Comparison of ENCODE assay signal across 9 cellular contexts in the genomic region with DNA sequence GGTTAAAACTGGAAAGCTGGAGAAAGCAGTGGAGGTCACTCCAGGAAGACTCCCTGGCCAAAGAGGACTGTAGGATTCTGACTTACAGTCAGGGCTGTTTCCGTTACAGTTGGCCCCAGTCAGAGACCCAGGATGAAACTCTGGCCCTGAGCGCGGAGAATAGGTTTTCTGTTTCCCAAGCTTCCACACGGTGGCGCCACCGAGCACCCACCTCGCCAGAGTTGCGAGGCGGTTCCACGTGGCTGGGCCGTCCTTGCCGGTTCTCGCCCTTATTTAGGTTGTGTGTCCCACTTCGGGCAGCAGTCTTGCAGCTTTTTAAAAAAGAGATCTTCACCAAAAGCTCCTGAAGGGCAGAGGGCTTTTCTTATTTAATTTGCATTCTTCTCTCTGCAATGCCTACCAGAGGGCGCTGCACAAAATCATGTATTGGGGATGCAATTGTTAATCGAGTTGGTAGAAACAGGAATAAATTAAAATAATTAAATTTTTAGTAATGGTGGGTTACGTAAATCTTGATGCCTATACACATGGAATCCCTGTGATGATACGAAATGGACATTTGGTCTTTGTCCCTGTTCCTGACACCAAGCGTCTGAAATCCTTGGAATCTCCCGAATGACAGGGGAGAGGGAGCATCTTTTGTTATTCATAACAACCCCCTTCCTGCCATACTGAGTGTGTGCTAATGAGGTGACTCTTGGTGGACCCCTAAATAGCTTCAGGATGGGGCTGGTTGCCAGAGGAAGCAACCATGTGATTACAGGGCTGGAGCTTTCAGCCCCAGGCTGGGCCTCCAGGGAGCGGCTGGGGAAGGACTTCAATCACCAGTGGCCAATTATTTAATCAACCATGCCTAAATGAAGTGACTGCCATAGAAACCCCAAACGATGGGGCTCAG. TPM values are rescaled to one million over a fixed set of nuclear protein-coding genes. Genes with fewer than 3 reads are reported as not detected.
DNase-seq lines count a peak whose midpoint lies in the region; ATAC-seq and TF ChIP-seq lines count a peak whose summit lies in the region.
"Had no signal": no experiment of that assay in that cellular context is flagged by ENCODE, and none has a peak within 500 bp of the region (broad histone marks: within the 10 kb centered on the region; RNA-seq: fewer than 3 reads in every experiment).

No MANE protein-coding gene starts in this region.

- H3K4me3 Mint-ChIP-seq in activated CD4-positive, alpha-beta T cell treated with anti-CD3 and anti-CD28 coated beads, Interleukin-2, amount 10 ng/mL, durations not matched to agents 24 days and 14 days: no peak overlapping the region
- H3K4me3 Mint-ChIP-seq in stimulated activated effector memory CD8-positive, alpha-beta T cell treated with anti-CD3 and anti-CD28 coated beads, Interleukin-12 subunit alpha, Interleukin-12 subunit beta, amount 100 ng/mL, for 72 hours: no peak overlapping the region
- H3K4me3 Mint-ChIP-seq: activated naive CD4-positive, alpha-beta T cell treated with anti-CD3 and anti-CD28 coated beads, Interleukin-2, amount 50 U/mL, for 24 hours had no signal

- DNase-seq in LHCN-M2 (ENCODE audit: low read depth): peak; percentile 16
- DNase-seq in activated CD4-positive, alpha-beta T cell treated with anti-CD3 and anti-CD28 coated beads, Interleukin-2, amount 10 ng/mL, durations not matched to agents 24 days and 14 days: peak; percentile 89
- DNase-seq in effector memory CD4-positive, alpha-beta T cell: peak; percentile 19 to 33 (median 20)
- DNase-seq in mucosa of descending colon: peak in 2 of 3 donors; percentile 56 to 76
- DNase-seq in stimulated activated effector memory CD8-positive, alpha-beta T cell treated with anti-CD3 and anti-CD28 coated beads, Interleukin-12 subunit alpha, Interleukin-12 subunit beta, amount 100 ng/mL, for 72 hours (ENCODE audit: low spot score in 2 of 2): peak; percentile 55 to 84

- no peaks in the 10 kb centered on the region for H3K27me3 ChIP-seq in DOHH2 (ENCODE audit: control insufficient read depth, low read length)
- peaks cover 3% of the 10 kb centered on the region for H3K27me3 ChIP-seq in effector memory CD4-positive, alpha-beta T cell (replicated peaks; ENCODE audit: control insufficient read depth, insufficient read depth, low read length, poor library complexity, severe bottlenecking)

- peaks cover 6% of the 10 kb centered on the region for H3K9me3 Mint-ChIP-seq in activated CD4-positive, alpha-beta T cell treated with anti-CD3 and anti-CD28 coated beads, Interleukin-2, amount 10 ng/mL, durations not matched to agents 24 days and 14 days
- H3K9me3 Mint-ChIP-seq in stimulated activated effector memory CD8-positive, alpha-beta T cell treated with anti-CD3 and anti-CD28 coated beads, Interleukin-12 subunit alpha, Interleukin-12 subunit beta, amount 100 ng/mL, for 72 hours: peaks cover 3% of the 10 kb centered on the region
- H3K9me3 Mint-ChIP-seq: activated naive CD4-positive, alpha-beta T cell treated with anti-CD3 and anti-CD28 coated beads, Interleukin-2, amount 50 U/mL, for 24 hours had no signal

- H3K4me3 ChIP-seq in DOHH2 (ENCODE audit: low read length): no peak overlapping the region
- H3K4me3 ChIP-seq in effector memory CD4-positive, alpha-beta T cell (ENCODE audit: insufficient read depth, low read depth, low read length, poor library complexity, severe bottlenecking): no peak overlapping the region
- no peak overlapping the region for H3K4me3 ChIP-seq in mucosa of descending colon

- no peaks in the 10 kb centered on the region for H3K9me2 ChIP-seq in DOHH2 (replicated peaks; ENCODE audit: control insufficient read depth, low read length)

- no peaks in the 10 kb centered on the region for H3K9me3 ChIP-seq in DOHH2 (ENCODE audit: control insufficient read depth, insufficient read depth, low read length)
- no peaks in the 10 kb centered on the region for H3K9me3 ChIP-seq in effector memory CD4-positive, alpha-beta T cell (ENCODE audit: control insufficient read depth, low read length)
- no peaks in the 10 kb centered on the region for H3K9me3 ChIP-seq in mucosa of descending colon

- ATAC-seq in mucosa of descending colon (peak; percentile 85), GM19467 (IDR thresholded peaks at IDR 0.05; ENCODE audit: unreplicated experiment) (no peak), GM18907 (IDR thresholded peaks at IDR 0.05; ENCODE audit: unreplicated experiment) (no peak)
- ATAC-seq in stimulated activated effector memory CD8-positive, alpha-beta T cell treated with anti-CD3 and anti-CD28 coated beads, Interleukin-12 subunit alpha, Interleukin-12 subunit beta, amount 100 ng/mL, for 72 hours: peak; percentile 74

- H3K36me3 ChIP-seq in DOHH2 (ENCODE audit: control insufficient read depth, low read length): no peaks in the 10 kb centered on the region
- H3K36me3 ChIP-seq in effector memory CD4-positive, alpha-beta T cell (ENCODE audit: control insufficient read depth, insufficient read depth, low read length): no peaks in the 10 kb centered on the region
- H3K36me3 ChIP-seq in mucosa of descending colon (ENCODE audit: low read depth): no peaks in the 10 kb centered on the region

- H3K4me1 ChIP-seq in DOHH2 (ENCODE audit: control insufficient read depth, low read length): no peaks in the 10 kb centered on the region
- H3K4me1 ChIP-seq in effector memory CD4-positive, alpha-beta T cell (ENCODE audit: control insufficient read depth, insufficient read depth, low read length, poor library complexity, severe bottlenecking): no peaks in the 10 kb centered on the region
- H3K4me1 ChIP-seq in mucosa of descending colon (ENCODE audit: low read depth): peaks cover 3% of the 10 kb centered on the region

- no peaks in the 10 kb centered on the region for H3K79me2 ChIP-seq in DOHH2 (ENCODE audit: control insufficient read depth, low read length)

- peaks cover 18% of the 10 kb centered on the region for H3K27me3 Mint-ChIP-seq in activated CD4-positive, alpha-beta T cell treated with anti-CD3 and anti-CD28 coated beads, Interleukin-2, amount 10 ng/mL, durations not matched to agents 24 days and 14 days

- peaks cover 3% of the 10 kb centered on the region for H3K4me1 Mint-ChIP-seq in activated CD4-positive, alpha-beta T cell treated with anti-CD3 and anti-CD28 coated beads, Interleukin-2, amount 10 ng/mL, durations not matched to agents 24 days and 14 days
- no peaks in the 10 kb centered on the region for H3K4me1 Mint-ChIP-seq in stimulated activated effector memory CD8-positive, alpha-beta T cell treated with anti-CD3 and anti-CD28 coated beads, Interleukin-12 subunit alpha, Interleukin-12 subunit beta, amount 100 ng/mL, for 72 hours

- peak; percentile 81 for TF ChIP-seq CTCF in DOHH2 (IDR thresholded peaks at IDR 0.05; ENCODE audit: low read depth, low read length, poor library complexity, severe bottlenecking)
- TF ChIP-seq CTCF in mucosa of descending colon (IDR thresholded peaks at IDR 0.05): peak; percentile 77

- intact Hi-C loops in activated CD4-positive, alpha-beta T cell treated with anti-CD3 and anti-CD28 coated beads, Interleukin-2, amount 10 ng/mL, durations not matched to agents 24 days and 14 days (cut with micrococcal nuclease): loop anchor here (1.0 kb wide), 1 partner anchor 28 kb away; no protein-coding TSS in a partner anchor
- intact Hi-C loops in mucosa of descending colon (cut with DNase I, micrococcal nuclease): no loop called here

- no peaks in the 10 kb centered on the region for H3K36me3 Mint-ChIP-seq in activated CD4-positive, alpha-beta T cell treated with anti-CD3 and anti-CD28 coated beads, Interleukin-2, amount 10 ng/mL, durations not matched to agents 24 days and 14 days (ENCODE audit: low read depth)
- H3K36me3 Mint-ChIP-seq in stimulated activated effector memory CD8-positive, alpha-beta T cell treated with anti-CD3 and anti-CD28 coated beads, Interleukin-12 subunit alpha, Interleukin-12 subunit beta, amount 100 ng/mL, for 72 hours: no peaks in the 10 kb centered on the region
- H3K36me3 Mint-ChIP-seq: activated naive CD4-positive, alpha-beta T cell treated with anti-CD3 and anti-CD28 coated beads, Interleukin-2, amount 50 U/mL, for 24 hours had no signal

- H4K20me1 ChIP-seq in DOHH2 (ENCODE audit: control insufficient read depth, insufficient read depth, low read depth, low read length): no peaks in the 10 kb centered on the region

- H3K27ac ChIP-seq in DOHH2 (ENCODE audit: low read depth, low read length): no peak overlapping the region
- H3K27ac ChIP-seq in effector memory CD4-positive, alpha-beta T cell (ENCODE audit: insufficient read depth, low read length, poor library complexity, severe bottlenecking): no peak overlapping the region

- H3F3A ChIP-seq in DOHH2 (ENCODE audit: control insufficient read depth, insufficient read depth): no peaks in the 10 kb centered on the region

- no peak overlapping the region for H3K4me2 ChIP-seq in DOHH2 (ENCODE audit: low read length)

- no peak overlapping the region for H3K27ac Mint-ChIP-seq in activated CD4-positive, alpha-beta T cell treated with anti-CD3 and anti-CD28 coated beads, Interleukin-2, amount 10 ng/mL, durations not matched to agents 24 days and 14 days
- H3K27ac Mint-ChIP-seq in stimulated activated effector memory CD8-positive, alpha-beta T cell treated with anti-CD3 and anti-CD28 coated beads, Interleukin-12 subunit alpha, Interleukin-12 subunit beta, amount 100 ng/mL, for 72 hours: no peak overlapping the region
- H3K27ac Mint-ChIP-seq: activated naive CD4-positive, alpha-beta T cell treated with anti-CD3 and anti-CD28 coated beads, Interleukin-2, amount 50 U/mL, for 24 hours had no signal

RNA-seq across cellular contexts. Expression of a gene that starts 5.5 kb away (rescaled TPM):
- total RNA-seq in LHCN-M2 (2014; rRNA removed) (not detected in 2 replicates), mucosa of descending colon (not detected)
- not detected for polyA plus RNA-seq in LHCN-M2 (2012)
- not detected in 2 replicates for total RNA-seq in activated CD4-positive, alpha-beta T cell treated with anti-CD3 and anti-CD28 coated beads, Interleukin-2, amount 10 ng/mL, durations not matched to agents 24 days and 14 days

RNA-seq across cellular contexts. Expression of a gene that starts 49.7 kb away (rescaled TPM):
- not detected in 2 replicates for total RNA-seq in LHCN-M2 (2014; rRNA removed)
- polyA plus RNA-seq in LHCN-M2 (2012): not detected
- total RNA-seq in activated CD4-positive, alpha-beta T cell treated with anti-CD3 and anti-CD28 coated beads, Interleukin-2, amount 10 ng/mL, durations not matched to agents 24 days and 14 days: not detected in 2 replicates
- total RNA-seq in mucosa of descending colon: not detected

Comparison
In these comparisons a context has a peak if more than half of its experiments do, and no peak if none do; other contexts are left out.
1. DNase-seq: peak in every context shown above with its lines; median percentile 89 in activated CD4-positive, alpha-beta T cell treated with anti-CD3 and anti-CD28 coated beads, Interleukin-2, amount 10 ng/mL, durations not matched to agents 24 days and 14 days; 70 in stimulated activated effector memory CD8-positive, alpha-beta T cell treated with anti-CD3 and anti-CD28 coated beads, Interleukin-12 subunit alpha, Interleukin-12 subunit beta, amount 100 ng/mL, for 72 hours; 66 in mucosa of descending colon; 20 in effector memory CD4-positive, alpha-beta T cell; 16 in LHCN-M2.
2. ATAC-seq: peak in mucosa of descending colon (single experiment) and stimulated activated effector memory CD8-positive, alpha-beta T cell treated with anti-CD3 and anti-CD28 coated beads, Interleukin-12 subunit alpha, Interleukin-12 subunit beta, amount 100 ng/mL, for 72 hours (single experiment); none in GM19467 (single experiment) and GM18907 (single experiment).